Comparison of ENCODE assay signal across 10 cellular contexts in genomic region chr5:153896701-153897100, GRCh38.
DNase-seq lines count a peak whose midpoint lies in the region; ATAC-seq and TF ChIP-seq lines count a peak whose summit lies in the region.
"Had no signal": no experiment of that assay in that cellular context is flagged by ENCODE, and none has a peak within 500 bp of the region (broad histone marks: within the 10 kb centered on the region; RNA-seq: fewer than 3 reads in every experiment).

No MANE protein-coding gene starts in this region.

- no peak for TF ChIP-seq POLR2A in lower leg skin (IDR thresholded peaks at IDR 0.05)

- peak overlapping the region; percentile 45 for H3K4me3 Mint-ChIP-seq in HFFc6
- H3K4me3 Mint-ChIP-seq: dendritic cell treated with granulocyte-macrophage colony-stimulating factor and Interleukin-4, amounts not matched to agents 40 ng/mL and 50 ng/mL, for 4 days had no signal

- intact Hi-C loops in lower leg skin (cut with DNase I; ENCODE audit: low total_unique reads), result no loop called here

- H3K4me3 ChIP-seq in choroid plexus epithelial cell (ENCODE audit: low read depth, low read length), result no peak overlapping the region
- H3K4me3 ChIP-seq in lower leg skin (ENCODE audit: low read depth, poor library complexity, severe bottlenecking), result no peak overlapping the region
- H3K4me3 ChIP-seq: K562 had no signal

- peaks cover 51% of the 10 kb centered on the region for H3K4me1 Mint-ChIP-seq in HFFc6 (ENCODE audit: low read depth)

- H3K9me3 Mint-ChIP-seq in HFFc6, result no peaks in the 10 kb centered on the region
- H3K9me3 Mint-ChIP-seq: dendritic cell treated with granulocyte-macrophage colony-stimulating factor and Interleukin-4, amounts not matched to agents 40 ng/mL and 50 ng/mL, for 4 days had no signal

- H3K27me3 Mint-ChIP-seq in HFFc6 (ENCODE audit: insufficient read depth), result no peaks in the 10 kb centered on the region

- H3K27ac Mint-ChIP-seq in HFFc6, result peak overlapping the region; percentile 34
- H3K27ac Mint-ChIP-seq: dendritic cell treated with granulocyte-macrophage colony-stimulating factor and Interleukin-4, amounts not matched to agents 40 ng/mL and 50 ng/mL, for 4 days had no signal

- no peaks in the 10 kb centered on the region for H3K36me3 Mint-ChIP-seq in HFFc6 (ENCODE audit: low read depth)

- peak; percentile 100 for ATAC-seq in GM18511 (IDR thresholded peaks at IDR 0.05; ENCODE audit: unreplicated experiment)
- ATAC-seq: K562 had no signal

- TF ChIP-seq CTCF in HFFc6 (IDR thresholded peaks at IDR 0.05) (no peak), choroid plexus epithelial cell (conservative IDR thresholded peaks at IDR 0.05; ENCODE audit: low read depth, low read length) (no peak), lower leg skin (IDR thresholded peaks at IDR 0.05) (no peak)

- DNase-seq in HFFc6 (peak; percentile 57), NAMALWA (ENCODE audit: low spot score) (peak; percentile 68), choroid plexus epithelial cell (ENCODE audit: low read depth) (peak; percentile 66), cerebellum (ENCODE audit: low spot score) (no peak), lower leg skin (ENCODE audit: low spot score in 2 of 2) (no peak), NCI-H2227 treated with DMSO at 0.1 percent for 48 hours (lab: John Stamatoyannopoulos, UW) (no peak)
- no peak for DNase-seq in activated CD4-positive, CD25-positive, alpha-beta regulatory T cell treated with anti-CD3 and anti-CD28 coated beads, Interleukin-2, amount 50 U/mL, for 72 hours

Comparison
In these comparisons a context has a peak if more than half of its experiments do, and no peak if none do; other contexts are left out.
1. DNase-seq: peak in HFFc6 (single experiment), NAMALWA (single experiment) and choroid plexus epithelial cell (single experiment); none in cerebellum (single experiment), activated CD4-positive, CD25-positive, alpha-beta regulatory T cell treated with anti-CD3 and anti-CD28 coated beads, Interleukin-2, amount 50 U/mL, for 72 hours (single experiment), lower leg skin (0 of 2) and NCI-H2227 treated with DMSO at 0.1 percent for 48 hours (single experiment).